Comparison of ENCODE assay signal across 35 cellular contexts in the genomic region with DNA sequence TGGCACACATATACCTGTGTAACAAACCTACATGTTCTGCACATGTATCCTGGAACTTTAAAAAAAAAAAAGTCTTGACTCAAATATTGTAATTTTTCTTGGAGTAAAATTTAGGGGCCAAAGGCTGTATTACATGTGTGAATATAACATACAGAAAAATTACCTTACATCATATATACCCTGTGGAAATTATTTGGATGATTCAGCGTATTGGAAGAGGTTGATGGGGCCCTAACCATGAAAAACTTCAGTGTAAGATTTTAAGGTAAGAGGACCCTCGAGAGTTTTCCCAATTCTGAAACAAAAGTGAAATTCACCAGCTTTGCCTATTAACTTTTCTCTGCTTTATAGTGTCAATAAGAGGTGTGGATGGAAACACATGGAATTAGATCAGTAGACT. TPM values are rescaled to one million over a fixed set of nuclear protein-coding genes. Genes with fewer than 3 reads are reported as not detected.
DNase-seq lines count a peak whose midpoint lies in the region; ATAC-seq, FAIRE-seq and TF ChIP-seq lines count a peak whose summit lies in the region.
"Had no signal": no experiment of that assay in that cellular context is flagged by ENCODE, and none has a peak within 500 bp of the region (broad histone marks: within the 10 kb centered on the region; RNA-seq: fewer than 3 reads in every experiment).

No MANE protein-coding gene starts in this region.

- H3K27ac ChIP-seq in HepG2 (ENCODE audit: extremely low read length, insufficient read depth, low read length) (no peak overlapping the region), right lobe of liver (no peak overlapping the region), A549 (no peak overlapping the region; a peak in 1 of 6 replicates), Karpas-422 (ENCODE audit: low read length) (no peak overlapping the region)
- H3K27ac ChIP-seq: 22Rv1; BLaER1; BLaER1 treated with 17β-estradiol and CSF1 and Interleukin-3, amounts not matched to agents 10 nM and 100 nM; C4-2B had no signal

- TF ChIP-seq CTCF in HepG2 (CRISPR knock-in tag; IDR thresholded peaks at IDR 0.05): no peak
- TF ChIP-seq CTCF in right lobe of liver (IDR thresholded peaks at IDR 0.05): no peak
- no peak for TF ChIP-seq CTCF in A549 (IDR thresholded peaks at IDR 0.05)

- H4K20me1 ChIP-seq in HepG2 (ENCODE audit: insufficient read depth, low read length): no peaks in the 10 kb centered on the region
- H4K20me1 ChIP-seq in Karpas-422 (ENCODE audit: insufficient read depth, low read depth, low read length): peaks cover 7% of the 10 kb centered on the region; the same call in 1 of the 2 replicates

- CTCF ChIA-PET in HepG2 (lab: Yijun Ruan, JAX; ENCODE audit: low intra/inter-chr PET ratio, low total read pairs) (no interaction called here), A549 (lab: Yijun Ruan, JAX) (no interaction called here)

- H3K9me2 ChIP-seq in Karpas-422 (replicated peaks; ENCODE audit: insufficient read depth, low read length): no peaks in the 10 kb centered on the region

- in situ Hi-C loops in HepG2 (cut with HindIII; ENCODE audit: extremely low pct_ligation_motif_present, low pct_unique_long_range_greater_than_20kb): no loop called here

- FAIRE-seq in HepG2 (lab: Jason Lieb, UNC) (no peak), A549 (lab: Jason Lieb, UNC) (no peak), GM19239 (lab: Jason Lieb, UNC) (peak; percentile 28)
- FAIRE-seq: A204.1, D721Med had no signal

- H3K9me3 ChIP-seq in HepG2 (ENCODE audit: low read length) (no peaks in the 10 kb centered on the region), right lobe of liver (no peaks in the 10 kb centered on the region), A549 (no peaks in the 10 kb centered on the region), Karpas-422 (ENCODE audit: low read length) (no peaks in the 10 kb centered on the region)
- H3K9me3 ChIP-seq: BE2C, Caco-2 had no signal

- no peak overlapping the region for H3K4me3 ChIP-seq in HepG2 (replicated peaks in 1 of 3; ENCODE audit: insufficient read depth in 1 of 3, low read depth in 2 of 3, low read length in 3 of 3)
- H3K4me3 ChIP-seq in right lobe of liver: no peak overlapping the region
- no peak overlapping the region for H3K4me3 ChIP-seq in A549
- no peak overlapping the region for H3K4me3 ChIP-seq in Karpas-422 (ENCODE audit: low read length)
- H3K4me3 ChIP-seq: BLaER1; BLaER1 treated with 17β-estradiol and CSF1 and Interleukin-3, amounts not matched to agents 10 nM and 100 nM had no signal

- no peak for ATAC-seq in HepG2
- no peak for ATAC-seq in right lobe of liver
- no peak for ATAC-seq in A549
- ATAC-seq: CD8-positive, alpha-beta T cell had no signal

- TF ChIP-seq RAD21 in HepG2 (CRISPR knock-in tag; IDR thresholded peaks at IDR 0.05) (no peak), A549 (conservative IDR thresholded peaks at IDR 0.05 in 1 of 2, IDR thresholded peaks at IDR 0.05 in 1 of 2) (no peak)

- DNase-seq in HepG2 (ENCODE audit: low spot score) (no peak), right lobe of liver (no peak), A549 (ENCODE audit: low read depth in 1 of 2, low spot score in 1 of 2) (no peak), GM19239 (ENCODE audit: insufficient read length, low spot score) (no peak), Karpas-422 (peak; percentile 29), AG08396 (ENCODE audit: low spot score) (no peak), NCI-H2196 (lab: John Stamatoyannopoulos, UW; ENCODE audit: unreplicated experiment) (no peak)
- DNase-seq in stimulated activated CD4-positive, alpha-beta T cell treated with anti-CD3 and anti-CD28 coated beads, Interleukin-4, amount 100 ng/mL, for 24 hours: no peak
- DNase-seq: 8988T; ACHN; AML-193; BE2C; C1 segment of cervical spinal cord; Caco-2; Calu3; CD4-positive, alpha-beta memory T cell; CD4-positive, alpha-beta T cell; CD4-positive, CD25-positive, alpha-beta regulatory T cell; CD8-positive, alpha-beta memory T cell; CD8-positive, alpha-beta T cell; COR-L47; DMS 273 treated with DMSO at 0.1 percent for 48 hours; DMS153; DMS53; DMS79; DMS79 treated with DMSO at 0.1 percent for 48 hours; DND-41; EL had no signal

- TF ChIP-seq POLR2A in HepG2 (IDR thresholded peaks at IDR 0.05; ENCODE audit: insufficient read depth in 1 of 2, low read depth in 2 of 2, low read length in 2 of 2): no peak
- TF ChIP-seq POLR2A in right lobe of liver (IDR thresholded peaks at IDR 0.05): no peak
- TF ChIP-seq POLR2A in A549 (IDR thresholded peaks at IDR 0.05; ENCODE audit: low read length): no peak

- no peak overlapping the region for H3K9ac ChIP-seq in HepG2 (ENCODE audit: insufficient read depth, low read depth, low read length)
- H3K9ac ChIP-seq in Karpas-422 (ENCODE audit: low read length): no peak overlapping the region
- H3K9ac ChIP-seq: BLaER1; BLaER1 treated with 17β-estradiol and CSF1 and Interleukin-3, amounts not matched to agents 10 nM and 100 nM had no signal

- no TSS peak for BruUV-seq in HepG2 (replicated peaks; lab: Mats Ljungman, UMichigan)

- H3K27me3 ChIP-seq in HepG2 (ENCODE audit: control insufficient read depth in 1 of 2, insufficient read depth in 2 of 2, low read length in 2 of 2) (no peaks in the 10 kb centered on the region), right lobe of liver (no peaks in the 10 kb centered on the region), Karpas-422 (ENCODE audit: low read length) (no peaks in the 10 kb centered on the region)
- H3K27me3 ChIP-seq: BE2C; BLaER1; BLaER1 treated with 17β-estradiol and CSF1 and Interleukin-3, amounts not matched to agents 10 nM and 100 nM had no signal

- H3K4me1 ChIP-seq in HepG2 (ENCODE audit: insufficient read depth, low read length) (peaks cover 2% of the 10 kb centered on the region; the same call in 1 of the 2 replicates), right lobe of liver (peaks cover 0 to 11% (median 2%) of the 10 kb centered on the region in 4 donors), A549 (peaks cover 36% of the 10 kb centered on the region), Karpas-422 (ENCODE audit: low read length) (no peaks in the 10 kb centered on the region)
- H3K4me1 ChIP-seq: BE2C, BLaER1 had no signal

- H3K79me2 ChIP-seq in HepG2 (ENCODE audit: insufficient read depth, low read length) (no peaks in the 10 kb centered on the region), Karpas-422 (ENCODE audit: low read length) (no peaks in the 10 kb centered on the region)

- intact Hi-C loops in HepG2 (cut with micrococcal nuclease; ENCODE audit: unreplicated experiment) (no loop called here), right lobe of liver (cut with DNase I) (no loop called here)

- H3K36me3 ChIP-seq in HepG2 (replicated peaks in 1 of 2; ENCODE audit: control insufficient read depth in 1 of 2, insufficient read depth in 2 of 2, low read length in 2 of 2): no peaks in the 10 kb centered on the region
- H3K36me3 ChIP-seq in right lobe of liver: no peaks in the 10 kb centered on the region
- no peaks in the 10 kb centered on the region for H3K36me3 ChIP-seq in Karpas-422 (ENCODE audit: insufficient read depth, low read length)
- H3K36me3 ChIP-seq: BE2C; BLaER1; BLaER1 treated with 17β-estradiol and CSF1 and Interleukin-3, amounts not matched to agents 10 nM and 100 nM had no signal

- H2AFZ ChIP-seq in HepG2 (ENCODE audit: low read length): no peak overlapping the region
- no peak overlapping the region for H2AFZ ChIP-seq in Karpas-422 (ENCODE audit: low read length)

- H3K4me2 ChIP-seq in HepG2 (ENCODE audit: low read depth, low read length) (no peak overlapping the region), A549 (no peak overlapping the region), Karpas-422 (ENCODE audit: low read depth, low read length, poor library complexity, severe bottlenecking) (no peak overlapping the region)
- H3K4me2 ChIP-seq: BLaER1; BLaER1 treated with 17β-estradiol and CSF1 and Interleukin-3, amounts not matched to agents 10 nM and 100 nM had no signal

- WGBS in HepG2 (ENCODE audit: low lambda C conversion rate): 17% methylated on average over 2 of the region's 2 CpGs
- 70% methylated on average over 2 of the region's 2 CpGs for WGBS in right lobe of liver (ENCODE audit: insufficient coverage, low coverage, low lambda C conversion rate, missing lambda C conversion rate)
- 45% methylated on average over 2 of the region's 2 CpGs for WGBS in A549 (ENCODE audit: missing lambda C conversion rate)

- no peak for TF ChIP-seq EP300 in HepG2 (IDR thresholded peaks at IDR 0.05; ENCODE audit: low read depth in 2 of 2, low read length in 2 of 2)
- TF ChIP-seq EP300 in HepG2 (CRISPR knock-in tag; IDR thresholded peaks at IDR 0.05; ENCODE audit: borderline replicate concordance): no peak
- TF ChIP-seq EP300 in A549 (IDR thresholded peaks at IDR 0.05): no peak

- POLR2A ChIA-PET in HepG2 (lab: Yijun Ruan, JAX) (no interaction called here), A549 (lab: Yijun Ruan, JAX) (no interaction called here)

RNA-seq across cellular contexts. Expression of gene UBE2E2, which starts 56.4 kb away (rescaled TPM):
- total RNA-seq in HepG2 (2016; rRNA removed; fragmentation: Illumina TruSeq; extraction: Trizol): 0.77 and 0.81 TPM in 2 replicates
- total RNA-seq in HepG2 (2016; cell fraction: cytosol; rRNA removed; fragmentation: Illumina TruSeq; extraction: Trizol; ENCODE audit: low read depth): 0.91 and 1.2 TPM in 2 replicates
- 0.73 and 2.1 TPM in 2 replicates for total RNA-seq in HepG2 (2016; cell fraction: insoluble cytoplasmic fraction; rRNA removed; fragmentation: Illumina TruSeq; extraction: Trizol)
- 1.3 and 2.3 TPM in 2 replicates for total RNA-seq in HepG2 (2016; cell fraction: membrane; rRNA removed; fragmentation: Illumina TruSeq; extraction: Trizol)
- total RNA-seq in HepG2 (2016; cell fraction: nucleus; rRNA removed; fragmentation: Illumina TruSeq; extraction: Trizol): 0.72 and 1.4 TPM in 2 replicates
- polyA plus RNA-seq in HepG2 (2011; rRNA removed): 1.5 and 1.6 TPM in 2 replicates
- polyA plus RNA-seq in HepG2 (2011; cell fraction: cytosol; rRNA removed): 1.4 and 2.9 TPM in 2 replicates
- 1.6 and 2.5 TPM in 2 replicates for polyA plus RNA-seq in HepG2 (2011; cell fraction: nucleus; rRNA removed)
- polyA plus RNA-seq in HepG2 (2012): 1.2 and 1.6 TPM in 2 replicates
- polyA plus RNA-seq in HepG2 (2016; cell fraction: cytosol; fragmentation: Illumina TruSeq; extraction: Trizol; ENCODE audit: low read depth): 0.42 and 0.97 TPM in 2 replicates
- 0.75 and 1.1 TPM in 2 replicates for polyA plus RNA-seq in HepG2 (2016; cell fraction: insoluble cytoplasmic fraction; fragmentation: Illumina TruSeq; extraction: Trizol; ENCODE audit: low read depth)
- polyA plus RNA-seq in HepG2 (2016; cell fraction: membrane; fragmentation: Illumina TruSeq; extraction: Trizol; ENCODE audit: low read depth): 1.2 and 1.8 TPM in 2 replicates
- polyA plus RNA-seq in HepG2 (2016; cell fraction: nucleus; fragmentation: Illumina TruSeq; extraction: Trizol; ENCODE audit: insufficient read depth, low read depth): 0.52 and 1.6 TPM in 2 replicates
- 0.90 and 11.7 TPM in 2 replicates for polyA minus RNA-seq in HepG2 (2011; rRNA and poly(A)+ RNA removed; ENCODE audit: low replicate concordance)
- polyA minus RNA-seq in HepG2 (2011; cell fraction: cytosol; rRNA and poly(A)+ RNA removed): 0.70 and 2.5 TPM in 2 replicates
- 2.2 and 6.5 TPM in 2 replicates for polyA minus RNA-seq in HepG2 (2011; cell fraction: nucleus; rRNA and poly(A)+ RNA removed)
- total RNA-seq in right lobe of liver: 10 to 100 TPM; 17.2 to 29.1 (median 18.1) TPM
- polyA plus RNA-seq in A549 (2011; rRNA removed): 42.3 and 56.1 TPM in 2 replicates
- 37.5 and 39.3 TPM in 2 replicates for polyA plus RNA-seq in A549 (2012; cell fraction: cytosol; rRNA removed)
- polyA plus RNA-seq in A549 (2012; cell fraction: nucleus; rRNA removed): 16.2 TPM in 2 replicates
- 28.3 to 30.0 TPM (median 29.9 TPM) in 3 replicates for polyA plus RNA-seq in A549 (2017; fragmentation: RNase III; extraction: RNeasy Plus Mini Kit Qiagen cat#74134 plus additional on column Dnase treatment)
- 18.1 and 23.0 TPM in 2 replicates for polyA minus RNA-seq in A549 (2011; rRNA and poly(A)+ RNA removed)
- total RNA-seq in Karpas-422 (2014; rRNA removed; shearing (Covaris generic); ENCODE audit: low replicate concordance): 10.1 and 14.7 TPM in 2 replicates
- total RNA-seq: G401 had no signal
